12 cellular contexts compared by ENCODE assay signal in genomic region chr5:122877518-122877917, GRCh38. TPM values are rescaled to one million over a fixed set of nuclear protein-coding genes. Genes with fewer than 3 reads are reported as not detected.
DNase-seq lines count a peak whose midpoint lies in the region; ATAC-seq and TF ChIP-seq lines count a peak whose summit lies in the region.
"Had no signal": no experiment of that assay in that cellular context is flagged by ENCODE, and none has a peak within 500 bp of the region (broad histone marks: within the 10 kb centered on the region; RNA-seq: fewer than 3 reads in every experiment).

No MANE protein-coding gene starts in this region.

- H3K36me3 ChIP-seq in prostate gland = no peaks in the 10 kb centered on the region
- no peaks in the 10 kb centered on the region for H3K36me3 ChIP-seq in left ventricle myocardium inferior

- ATAC-seq in GM18499 (IDR thresholded peaks at IDR 0.05; ENCODE audit: insufficient read depth, unreplicated experiment) = peak; percentile 51
- peak; percentile 75 for ATAC-seq in GM21447 (IDR thresholded peaks at IDR 0.05; ENCODE audit: unreplicated experiment)
- ATAC-seq in HG03175 (IDR thresholded peaks at IDR 0.05; ENCODE audit: unreplicated experiment) = peak; percentile 80
- no peak for ATAC-seq in T-helper 17 cell
- ATAC-seq: foreskin keratinocyte, natural killer cell, WTC11 had no signal

- H3K4me3 ChIP-seq in prostate gland (no peak overlapping the region), left ventricle myocardium inferior (no peak overlapping the region)
- H3K4me3 ChIP-seq: skin epidermis had no signal

- DNase-seq in T-helper 17 cell = no peak
- no peak for DNase-seq in prostate gland (ENCODE audit: low spot score)
- DNase-seq in left ventricle myocardium inferior = no peak
- no peak for DNase-seq in NCI-H1436 treated with DMSO at 0.1 percent for 48 hours (lab: John Stamatoyannopoulos, UW)
- no peak for DNase-seq in NCI-H2107 treated with DMSO at 0.1 percent for 48 hours (lab: John Stamatoyannopoulos, UW; ENCODE audit: unreplicated experiment)
- DNase-seq: foreskin keratinocyte, natural killer cell had no signal

- TF ChIP-seq CTCF in prostate gland (IDR thresholded peaks at IDR 0.05) (no peak), left ventricle myocardium inferior (IDR thresholded peaks at IDR 0.05; ENCODE audit: borderline replicate concordance) (no peak)

- H3K27me3 ChIP-seq in prostate gland (replicated peaks; ENCODE audit: insufficient read depth) = no peaks in the 10 kb centered on the region
- H3K27me3 ChIP-seq in left ventricle myocardium inferior (ENCODE audit: low read depth) = no peaks in the 10 kb centered on the region
- H3K27me3 ChIP-seq: foreskin keratinocyte had no signal

- H3K27me3 Mint-ChIP-seq in T-helper 17 cell = no peaks in the 10 kb centered on the region

- peak overlapping the region; percentile 30 for H3K27ac Mint-ChIP-seq in T-helper 17 cell
- H3K27ac Mint-ChIP-seq: natural killer cell, WTC11 had no signal

- H3K27ac ChIP-seq in prostate gland (no peak overlapping the region), left ventricle myocardium inferior (replicated peaks) (no peak overlapping the region)
- H3K27ac ChIP-seq: foreskin keratinocyte, skin epidermis had no signal

- no peaks in the 10 kb centered on the region for H3K9me3 ChIP-seq in T-helper 17 cell (ENCODE audit: control insufficient read depth, low read length, poor library complexity, severe bottlenecking)
- no peaks in the 10 kb centered on the region for H3K9me3 ChIP-seq in prostate gland
- no peaks in the 10 kb centered on the region for H3K9me3 ChIP-seq in left ventricle myocardium inferior (replicated peaks)

- intact Hi-C loops in prostate gland (cut with DNase I) (no loop called here), left ventricle myocardium inferior (cut with micrococcal nuclease) (no loop called here)

- no peak overlapping the region for H3K4me3 Mint-ChIP-seq in T-helper 17 cell
- H3K4me3 Mint-ChIP-seq: natural killer cell, WTC11 had no signal

- no peak for TF ChIP-seq POLR2A in prostate gland (IDR thresholded peaks at IDR 0.05)

- WGBS in prostate gland = 85% methylated on average over 2 of the region's 2 CpGs

- peaks cover 4% of the 10 kb centered on the region for H3K4me1 Mint-ChIP-seq in T-helper 17 cell
- H3K4me1 Mint-ChIP-seq: WTC11 had no signal

- peaks cover 4% of the 10 kb centered on the region for H3K36me3 Mint-ChIP-seq in T-helper 17 cell (ENCODE audit: low read depth)
- H3K36me3 Mint-ChIP-seq: natural killer cell, WTC11 had no signal

- H3K4me1 ChIP-seq in prostate gland (replicated peaks) = no peaks in the 10 kb centered on the region
- peaks cover 15% of the 10 kb centered on the region for H3K4me1 ChIP-seq in left ventricle myocardium inferior

RNA-seq across cellular contexts. Expression of gene SNX24, which starts 32.1 kb away (rescaled TPM):
- 1 to 10 TPM; 7.3 to 7.7 TPM for total RNA-seq in T-helper 17 cell
- total RNA-seq in prostate gland = 10 to 100 TPM in 1 of 2 donors, 1 to 10 TPM in 1; 9.8 to 13.3 TPM
- total RNA-seq in left ventricle myocardium inferior = 16.0 TPM
